In the genomic region with DNA sequence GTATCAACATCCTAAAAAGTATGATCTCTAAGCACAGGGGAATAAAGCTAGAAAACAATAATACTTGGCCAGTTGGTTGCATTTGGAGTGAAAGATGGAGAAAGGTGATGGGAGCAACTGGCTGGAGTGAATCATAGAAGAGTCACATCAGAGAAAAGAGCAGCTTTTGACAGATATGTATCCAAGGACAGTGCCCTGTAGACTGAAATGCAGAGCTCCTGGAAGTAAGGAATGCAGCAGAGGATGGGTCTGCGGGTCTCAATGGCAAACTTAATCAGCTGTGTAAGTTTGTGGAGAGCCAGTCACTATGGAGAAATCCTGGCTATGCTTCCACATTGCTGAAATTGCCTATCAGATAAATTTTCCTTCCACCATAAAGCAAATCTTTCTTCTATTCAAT, we compare ENCODE assay signal across 1 cellular context.
TF ChIP-seq lines count a peak whose summit lies in the region.

No MANE protein-coding gene starts in this region.

TF ChIP-seq in GM23338, 12 proteins besides CTCF, POLR2A, EP300 and RAD21 (continued from another document):
- TF ChIP-seq REST (IDR thresholded peaks at IDR 0.05; ENCODE audit: unreplicated experiment): no peak
